1 cellular context compared by ENCODE assay signal in genomic region chr17:34547453-34548063, GRCh38.
TF ChIP-seq lines count a peak whose summit lies in the region.

No MANE protein-coding gene starts in this region.

TF ChIP-seq in GM23338, 12 proteins besides CTCF, POLR2A, EP300 and RAD21 (continued from another document):
- TF ChIP-seq REST (IDR thresholded peaks at IDR 0.05; ENCODE audit: unreplicated experiment): no peak
- no peak for TF ChIP-seq STAT1 (IDR thresholded peaks at IDR 0.05; ENCODE audit: unreplicated experiment)
- TF ChIP-seq JUNB (IDR thresholded peaks at IDR 0.05; ENCODE audit: unreplicated experiment): no peak
- no peak for TF ChIP-seq EZH2 (IDR thresholded peaks at IDR 0.05; ENCODE audit: low read depth, unreplicated experiment)
- no peak for TF ChIP-seq ZNF114 (CRISPR knock-in tag; IDR thresholded peaks at IDR 0.05)
- TF ChIP-seq NANOG (IDR thresholded peaks at IDR 0.05; ENCODE audit: borderline replicate concordance): no peak
- no peak for TF ChIP-seq ZNF462 (CRISPR knock-in tag; IDR thresholded peaks at IDR 0.05)
- TF ChIP-seq EZH2phosphoT487 (IDR thresholded peaks at IDR 0.05; ENCODE audit: unreplicated experiment): no peak
- no peak for TF ChIP-seq POLR2AphosphoS5 (IDR thresholded peaks at IDR 0.05; ENCODE audit: low read depth)
